8 cellular contexts compared by ENCODE assay signal in genomic region chr7:155297517-155298287, GRCh38. TPM values are rescaled to one million over a fixed set of nuclear protein-coding genes. Genes with fewer than 3 reads are reported as not detected.
DNase-seq lines count a peak whose midpoint lies in the region; ATAC-seq, FAIRE-seq and TF ChIP-seq lines count a peak whose summit lies in the region.

INSIG1 (plus strand) TSS chr7:155297878; CDS start chr7:155298286, 408 bp downstream.

- H3K27me3 ChIP-seq in keratinocyte (ENCODE audit: control insufficient read depth, extremely low read depth, insufficient read depth, low read length): no peaks in the 10 kb centered on the region

- H3K9ac ChIP-seq in keratinocyte (ENCODE audit: control insufficient read depth, extremely low read depth, insufficient read depth, low read length): peak within 1 kb of the TSS; percentile 84

- peak within 1 kb of the TSS; percentile 65 for H2AFZ ChIP-seq in keratinocyte (ENCODE audit: control insufficient read depth, low read length)

- H3K27ac ChIP-seq in keratinocyte (ENCODE audit: control insufficient read depth, insufficient read depth, low read length): peak within 1 kb of the TSS; percentile 79

- H4K20me1 ChIP-seq in keratinocyte (ENCODE audit: control insufficient read depth, extremely low read depth, insufficient read depth, low read length): peaks cover 23% of the 10 kb centered on the region

- peaks cover 3% of the 10 kb centered on the region for H3K9me1 ChIP-seq in keratinocyte (ENCODE audit: control insufficient read depth, extremely low read depth, insufficient read depth, low read length)

- no peaks in the 10 kb centered on the region for H3K9me3 ChIP-seq in keratinocyte (ENCODE audit: control insufficient read depth, low read depth, low read length)

- peak; percentile 99 for DNase-seq in AG08396 (ENCODE audit: low spot score)
- DNase-seq in NCI-H2227 treated with DMSO at 0.1 percent for 48 hours (lab: John Stamatoyannopoulos, UW): peak; percentile 88
- peak; percentile 81 for DNase-seq in activated CD4-positive, CD25-positive, alpha-beta regulatory T cell treated with anti-CD3 and anti-CD28 coated beads, Interleukin-2, amount 50 U/mL, for 16 hours (ENCODE audit: low read depth, low spot score)
- DNase-seq in central memory CD4-positive, alpha-beta T cell: peak; percentile 91
- DNase-seq in keratinocyte (ENCODE audit: low read depth, low spot score): no peak
- DNase-seq in stimulated activated CD4-positive, alpha-beta T cell treated with anti-CD3 and anti-CD28 coated beads, Interleukin-15, amount 100 ng/mL, for 48 hours (ENCODE audit: low read depth in 2 of 2): peak; percentile 80 to 88

- peak within 1 kb of the TSS; percentile 49 to 99 (median 91) for H3K4me3 ChIP-seq in keratinocyte (ENCODE audit: control insufficient read depth in 2 of 3, extremely low read depth in 1 of 3, insufficient read depth in 2 of 3, low read depth in 1 of 3, low read length in 3 of 3)

- H3K36me3 ChIP-seq in keratinocyte (ENCODE audit: control insufficient read depth in 2 of 2, extremely low read depth in 1 of 2, insufficient read depth in 2 of 2, low read length in 2 of 2): peaks cover 9 to 14% of the 10 kb centered on the region in 2 experiments

- FAIRE-seq in keratinocyte (lab: Jason Lieb, UNC): no peak

- peaks cover 39% of the 10 kb centered on the region for H3K79me2 ChIP-seq in keratinocyte (ENCODE audit: control insufficient read depth, insufficient read depth, low read length)

- peak within 1 kb of the TSS; percentile 95 for H3K4me2 ChIP-seq in keratinocyte (ENCODE audit: control insufficient read depth, extremely low read depth, insufficient read depth, low read depth, low read length)

- dilution Hi-C loops in keratinocyte (cut with MboI; ENCODE audit: extremely low pct_ligation_motif_present, low sequenced_read_pairs): no loop called here

- TF ChIP-seq CTCF in keratinocyte (optimal IDR thresholded peaks at IDR 0.05 in 1 of 3, IDR thresholded peaks at IDR 0.05 in 1 of 3, conservative IDR thresholded peaks at IDR 0.05 in 1 of 3; ENCODE audit: extremely low read depth in 1 of 3, insufficient read depth in 2 of 3, low read length in 3 of 3): no peak

- ATAC-seq in GM18909 (IDR thresholded peaks at IDR 0.05; ENCODE audit: poor library complexity, unreplicated experiment) (peak; percentile 67), HG03159 (IDR thresholded peaks at IDR 0.05; ENCODE audit: unreplicated experiment) (peak; percentile 55)

- H3K4me1 ChIP-seq in keratinocyte (ENCODE audit: control insufficient read depth, extremely low read depth, insufficient read depth, low read length): peaks cover 27% of the 10 kb centered on the region

RNA-seq across cellular contexts. Expression of gene INSIG1, which starts in this region (rescaled TPM):
- 62.2 to 115 TPM (median 104 TPM) in 3 replicates for polyA plus RNA-seq in keratinocyte
- 45.2 TPM for polyA plus RNA-seq in keratinocyte (2011; ENCODE audit: low read depth)
- 56.1 and 81.7 TPM in 2 replicates for polyA plus RNA-seq in keratinocyte (2011; cell fraction: cytosol; rRNA removed)
- polyA plus RNA-seq in keratinocyte (2011; cell fraction: nucleus; rRNA removed): 98.9 and 108 TPM in 2 replicates
- 40.6 and 90.7 TPM in 2 replicates for polyA plus RNA-seq in keratinocyte (2012; ENCODE audit: low replicate concordance)
- polyA minus RNA-seq in keratinocyte: 68.5 to 127 TPM (median 102 TPM) in 3 replicates
- polyA minus RNA-seq in keratinocyte (2011; cell fraction: cytosol; rRNA and poly(A)+ RNA removed): 89.0 TPM
- 118 and 127 TPM in 2 replicates for polyA minus RNA-seq in keratinocyte (2011; cell fraction: nucleus; rRNA and poly(A)+ RNA removed)
